In the genomic region with DNA sequence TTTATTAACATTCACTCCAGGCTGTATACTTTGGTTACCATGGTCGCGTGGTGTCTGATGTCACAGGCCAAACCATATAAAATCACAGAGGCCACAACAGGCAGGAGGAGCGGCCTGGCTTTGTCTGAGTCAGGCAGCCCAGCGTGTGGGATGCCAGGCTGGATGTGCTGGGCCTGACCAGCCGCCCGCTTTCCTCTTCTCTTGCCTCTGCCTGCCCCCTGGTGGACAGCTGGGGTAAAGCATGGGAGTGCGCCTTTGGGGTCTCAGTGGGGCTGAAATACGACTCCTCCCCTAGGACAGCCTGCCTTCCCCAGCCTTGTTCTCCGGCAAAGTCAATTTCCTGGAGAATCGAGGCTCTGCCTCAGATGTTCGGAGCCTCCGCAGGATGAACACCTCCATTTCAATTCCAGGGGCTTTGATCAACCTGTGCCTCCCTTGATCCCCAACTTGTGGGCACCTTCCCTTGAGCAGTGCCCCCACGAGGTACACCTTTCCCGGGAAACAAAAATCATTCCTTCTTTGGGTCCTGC, we compare ENCODE assay signal across 8 cellular contexts.
DNase-seq lines count a peak whose midpoint lies in the region; ATAC-seq and TF ChIP-seq lines count a peak whose summit lies in the region.

No MANE protein-coding gene starts in this region.

- no peaks in the 10 kb centered on the region for H3K36me3 Mint-ChIP-seq in immature natural killer cell

- peak; percentile 85 to 98 (median 93) for TF ChIP-seq CTCF in body of pancreas (IDR thresholded peaks at IDR 0.05)

- no peaks in the 10 kb centered on the region for H3K9me3 ChIP-seq in SK-N-MC (ENCODE audit: low read depth, low read length)
- H3K9me3 ChIP-seq in body of pancreas = no peaks in the 10 kb centered on the region

- no peak for TF ChIP-seq POLR2A in GM18505 (IDR thresholded peaks at IDR 0.05; ENCODE audit: borderline replicate concordance, extremely low read depth, insufficient read depth, insufficient read length)
- TF ChIP-seq POLR2A in body of pancreas (IDR thresholded peaks at IDR 0.05) = peak in 1 of 3 donors; percentile 27

- H3K4me1 ChIP-seq in body of pancreas = peaks cover 27% of the 10 kb centered on the region

- ATAC-seq in GM18505 (IDR thresholded peaks at IDR 0.05; ENCODE audit: unreplicated experiment) (peak; percentile 89), HG02973 (IDR thresholded peaks at IDR 0.05; ENCODE audit: unreplicated experiment) (peak; percentile 67), body of pancreas (peak; percentile 89)

- H3K4me3 ChIP-seq in SK-N-MC = peak overlapping the region; percentile 34; the same call in 1 of the 2 replicates
- H3K4me3 ChIP-seq in body of pancreas = no peak overlapping the region

- peak overlapping the region in 3 of 6 donors; percentile 46 to 65 (median 57) for H3K27ac Mint-ChIP-seq in immature natural killer cell

- H3K36me3 ChIP-seq in SK-N-MC (ENCODE audit: insufficient read depth, low read length) = no peaks in the 10 kb centered on the region
- no peaks in the 10 kb centered on the region for H3K36me3 ChIP-seq in body of pancreas (replicated peaks in 1 of 2; ENCODE audit: insufficient read depth in 1 of 2, low read depth in 2 of 2)

- no peaks in the 10 kb centered on the region for H3K27me3 ChIP-seq in body of pancreas

- H3K27me3 Mint-ChIP-seq in immature natural killer cell (ENCODE audit: low read depth in 3 of 3) = peaks cover 0 to 2% (median 1%) of the 10 kb centered on the region in 3 donors

- DNase-seq in SK-N-MC (ENCODE audit: low read depth, low spot score) (no peak), body of pancreas (peak; percentile 88 to 91 (median 90)), immature natural killer cell (peak; percentile 78 to 80 (median 80)), NCI-H2196 (lab: John Stamatoyannopoulos, UW; ENCODE audit: unreplicated experiment) (no peak), NCI-H82 (lab: John Stamatoyannopoulos, UW) (no peak)
- DNase-seq in stimulated activated CD4-positive, alpha-beta T cell treated with anti-CD3 and anti-CD28 coated beads, Interleukin-15, amount 100 ng/mL, for 1 hour (ENCODE audit: low read depth in 1 of 2, low spot score in 1 of 2) = peak; percentile 71 to 77

- peak overlapping the region; percentile 52 for H3K9ac ChIP-seq in SK-N-MC (ENCODE audit: insufficient read length)

- H3K9me3 Mint-ChIP-seq in immature natural killer cell = no peaks in the 10 kb centered on the region

- peaks cover 0 to 9% of the 10 kb centered on the region in 2 donors for H3K4me1 Mint-ChIP-seq in immature natural killer cell

- intact Hi-C loops in body of pancreas (cut with DNase I) = no loop called here

- H3K27ac ChIP-seq in SK-N-MC (no peak overlapping the region), body of pancreas (peak overlapping the region in 1 of 4 donors; percentile 5)

- no peak overlapping the region for H3K4me3 Mint-ChIP-seq in immature natural killer cell

- WGBS in body of pancreas, 2 donors = 3% methylated on average over 9 to 14 of the region's 14 CpGs

Comparison
In these comparisons a context has a peak if more than half of its experiments do, and no peak if none do; other contexts are left out.
1. DNase-seq: peak in body of pancreas (4 of 4), immature natural killer cell (3 of 3) and stimulated activated CD4-positive, alpha-beta T cell treated with anti-CD3 and anti-CD28 coated beads, Interleukin-15, amount 100 ng/mL, for 1 hour (2 of 2); none in SK-N-MC (single experiment), NCI-H2196 (single experiment) and NCI-H82 (single experiment).
2. Peak in every context shown above with its lines, with median percentiles within 50 percentile points of each other: ATAC-seq.